ENCODE assay signal across 7 cellular contexts in the genomic region with DNA sequence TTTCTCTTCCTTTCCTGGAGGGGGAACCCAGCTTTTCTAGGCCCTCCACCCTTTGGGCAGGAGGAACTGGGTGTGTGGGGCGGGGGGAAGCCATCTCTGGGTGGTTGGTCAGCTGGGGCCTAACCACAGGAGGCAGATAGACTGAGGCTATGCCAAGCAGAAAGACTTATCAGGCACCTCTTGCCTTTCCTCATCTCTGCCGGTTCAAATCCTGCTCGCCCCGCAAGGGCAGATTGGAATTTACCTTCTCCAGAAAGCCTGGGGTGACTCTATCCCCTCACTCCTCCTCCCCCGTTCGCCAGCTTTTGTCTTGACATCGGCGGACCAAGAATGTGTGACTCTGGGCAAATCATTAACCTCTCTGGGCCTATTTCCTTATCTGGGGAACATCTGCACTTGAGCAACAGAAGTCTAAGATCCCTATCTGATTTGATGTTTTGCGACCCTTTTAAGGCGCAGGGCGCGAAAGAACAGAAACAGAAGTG. TPM values are rescaled to one million over a fixed set of nuclear protein-coding genes. Genes with fewer than 3 reads are reported as not detected.
DNase-seq lines count a peak whose midpoint lies in the region; ATAC-seq and TF ChIP-seq lines count a peak whose summit lies in the region.

No MANE protein-coding gene starts in this region.

- H3K4me3 ChIP-seq in GM08714 (ENCODE audit: low read length), result peak overlapping the region; percentile 85
- peak overlapping the region; percentile 87 to 95 (median 95) for H3K4me3 ChIP-seq in liver (ENCODE audit: low read depth in 1 of 3, low read length in 3 of 3)

- no peak for TF ChIP-seq CTCF in liver (IDR thresholded peaks at IDR 0.05; ENCODE audit: low read depth, low read length, missing input control)

- peaks cover 3 to 26% (median 13%) of the 10 kb centered on the region in 4 donors for H3K4me1 ChIP-seq in liver (ENCODE audit: control insufficient read depth in 4 of 4, insufficient read depth in 4 of 4, low read length in 3 of 4)

- H3K36me3 Mint-ChIP-seq in T-helper 2 cell treated with Interferon-gamma antibody and Interleukin-4, amounts not matched to agents 5 μg/mL and 100 μg/mL, for 36 hours (ENCODE audit: low read depth), result peaks cover 33% of the 10 kb centered on the region
- H3K36me3 Mint-ChIP-seq in central memory CD8-positive, alpha-beta T cell (ENCODE audit: insufficient read depth), result peaks cover 23% of the 10 kb centered on the region

- no peaks in the 10 kb centered on the region for H3K9me3 ChIP-seq in liver (ENCODE audit: control insufficient read depth in 4 of 4, low read length in 3 of 4)

- WGBS in liver, result under 1% methylated on average over 12 of the region's 12 CpGs

- H3K9me3 Mint-ChIP-seq in T-helper 2 cell treated with Interferon-gamma antibody and Interleukin-4, amounts not matched to agents 5 μg/mL and 100 μg/mL, for 36 hours, result peaks cover under 1% of the 10 kb centered on the region
- H3K9me3 Mint-ChIP-seq in central memory CD8-positive, alpha-beta T cell, result no peaks in the 10 kb centered on the region

- H3K9ac ChIP-seq in liver (ENCODE audit: low read depth in 1 of 2, low read length in 2 of 2), result peak overlapping the region; percentile 84 to 95

- TF ChIP-seq RAD21 in liver (IDR thresholded peaks at IDR 0.05), result no peak

- peak overlapping the region; percentile 100 for H3K27ac Mint-ChIP-seq in T-helper 2 cell treated with Interferon-gamma antibody and Interleukin-4, amounts not matched to agents 5 μg/mL and 100 μg/mL, for 36 hours
- H3K27ac Mint-ChIP-seq in central memory CD8-positive, alpha-beta T cell (ENCODE audit: low read depth), result peak overlapping the region; percentile 100

- peak overlapping the region; percentile 92 to 97 for H3K27ac ChIP-seq in liver (ENCODE audit: low read depth in 1 of 2, low read length in 2 of 2)

- peaks cover 58% of the 10 kb centered on the region for H3K4me1 Mint-ChIP-seq in T-helper 2 cell treated with Interferon-gamma antibody and Interleukin-4, amounts not matched to agents 5 μg/mL and 100 μg/mL, for 36 hours (ENCODE audit: low read depth)
- H3K4me1 Mint-ChIP-seq in central memory CD8-positive, alpha-beta T cell, result peaks cover 54% of the 10 kb centered on the region

- H3K27me3 Mint-ChIP-seq in T-helper 2 cell treated with Interferon-gamma antibody and Interleukin-4, amounts not matched to agents 5 μg/mL and 100 μg/mL, for 36 hours (ENCODE audit: low read depth), result peaks cover 3% of the 10 kb centered on the region
- no peaks in the 10 kb centered on the region for H3K27me3 Mint-ChIP-seq in central memory CD8-positive, alpha-beta T cell

- peak; percentile 27 for ATAC-seq in GM21717 (IDR thresholded peaks at IDR 0.05; ENCODE audit: unreplicated experiment)
- peak; percentile 22 for ATAC-seq in central memory CD8-positive, alpha-beta T cell (replicated peaks; ENCODE audit: extremely low read depth, poor library complexity, severe bottlenecking)

- DNase-seq in HuH-7 (ENCODE audit: low spot score), result peak; percentile 54
- DNase-seq in T-helper 2 cell treated with Interferon-gamma antibody and Interleukin-4, amounts not matched to agents 5 μg/mL and 100 μg/mL, for 36 hours (ENCODE audit: low spot score), result peak; percentile 42
- DNase-seq in central memory CD8-positive, alpha-beta T cell (ENCODE audit: low spot score in 2 of 2), result peak in 1 of 2 donors; percentile 14
- peak; percentile 59 for DNase-seq in stimulated activated CD8-positive, alpha-beta memory T cell treated with anti-CD3 and anti-CD28 coated beads, Interleukin-4, amount 100 ng/mL, for 48 hours

- H3K27me3 ChIP-seq in liver (ENCODE audit: control insufficient read depth in 4 of 4, insufficient read depth in 4 of 4, low read length in 3 of 4), result no peaks in the 10 kb centered on the region

- H3K36me3 ChIP-seq in liver (ENCODE audit: control insufficient read depth in 4 of 4, insufficient read depth in 3 of 4, low read depth in 1 of 4, low read length in 3 of 4), result no peaks in the 10 kb centered on the region

- H3K4me3 Mint-ChIP-seq in T-helper 2 cell treated with Interferon-gamma antibody and Interleukin-4, amounts not matched to agents 5 μg/mL and 100 μg/mL, for 36 hours, result peak overlapping the region; percentile 100
- peak overlapping the region; percentile 99 for H3K4me3 Mint-ChIP-seq in central memory CD8-positive, alpha-beta T cell

TF ChIP-seq in liver, 16 proteins besides CTCF, POLR2A, EP300 and RAD21:
- TF ChIP-seq YY1 (IDR thresholded peaks at IDR 0.05), result no peak
- TF ChIP-seq, protein P1, sequence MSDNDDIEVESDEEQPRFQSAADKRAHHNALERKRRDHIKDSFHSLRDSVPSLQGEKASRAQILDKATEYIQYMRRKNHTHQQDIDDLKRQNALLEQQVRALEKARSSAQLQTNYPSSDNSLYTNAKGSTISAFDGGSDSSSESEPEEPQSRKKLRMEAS (IDR thresholded peaks at IDR 0.05), result no peak
- no peak for TF ChIP-seq TAF1 (conservative IDR thresholded peaks at IDR 0.05)
- no peak for TF ChIP-seq JUND (IDR thresholded peaks at IDR 0.05)
- no peak for TF ChIP-seq RXRA (IDR thresholded peaks at IDR 0.05)
- TF ChIP-seq GABPA (IDR thresholded peaks at IDR 0.05 in 1 of 2, conservative IDR thresholded peaks at IDR 0.05 in 1 of 2), result no peak
- no peak for TF ChIP-seq SP1 (IDR thresholded peaks at IDR 0.05)
- TF ChIP-seq HNF4G (IDR thresholded peaks at IDR 0.05), result no peak
- no peak for TF ChIP-seq FOXA2 (IDR thresholded peaks at IDR 0.05)
- no peak for TF ChIP-seq REST (IDR thresholded peaks at IDR 0.05)
- no peak for TF ChIP-seq EGR1 (IDR thresholded peaks at IDR 0.05; ENCODE audit: low read depth in 2 of 2)
- no peak for TF ChIP-seq NR2F2 (IDR thresholded peaks at IDR 0.05)
- TF ChIP-seq, protein P2, sequence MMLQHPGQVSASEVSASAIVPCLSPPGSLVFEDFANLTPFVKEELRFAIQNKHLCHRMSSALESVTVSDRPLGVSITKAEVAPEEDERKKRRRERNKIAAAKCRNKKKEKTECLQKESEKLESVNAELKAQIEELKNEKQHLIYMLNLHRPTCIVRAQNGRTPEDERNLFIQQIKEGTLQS (IDR thresholded peaks at IDR 0.05), result no peak
- TF ChIP-seq FOXA1 (IDR thresholded peaks at IDR 0.05), result no peak
- no peak for TF ChIP-seq HNF4A (conservative IDR thresholded peaks at IDR 0.05)
- TF ChIP-seq, protein P3, sequence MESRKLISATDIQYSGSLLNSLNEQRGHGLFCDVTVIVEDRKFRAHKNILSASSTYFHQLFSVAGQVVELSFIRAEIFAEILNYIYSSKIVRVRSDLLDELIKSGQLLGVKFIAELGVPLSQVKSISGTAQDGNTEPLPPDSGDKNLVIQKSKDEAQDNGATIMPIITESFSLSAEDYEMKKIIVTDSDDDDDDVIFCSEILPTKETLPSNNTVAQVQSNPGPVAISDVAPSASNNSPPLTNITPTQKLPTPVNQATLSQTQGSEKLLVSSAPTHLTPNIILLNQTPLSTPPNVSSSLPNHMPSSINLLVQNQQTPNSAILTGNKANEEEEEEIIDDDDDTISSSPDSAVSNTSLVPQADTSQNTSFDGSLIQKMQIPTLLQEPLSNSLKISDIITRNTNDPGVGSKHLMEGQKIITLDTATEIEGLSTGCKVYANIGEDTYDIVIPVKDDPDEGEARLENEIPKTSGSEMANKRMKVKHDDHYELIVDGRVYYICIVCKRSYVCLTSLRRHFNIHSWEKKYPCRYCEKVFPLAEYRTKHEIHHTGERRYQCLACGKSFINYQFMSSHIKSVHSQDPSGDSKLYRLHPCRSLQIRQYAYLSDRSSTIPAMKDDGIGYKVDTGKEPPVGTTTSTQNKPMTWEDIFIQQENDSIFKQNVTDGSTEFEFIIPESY (IDR thresholded peaks at IDR 0.05), result no peak

RNA-seq across cellular contexts. Expression of gene GARS1, which starts 0.6 kb away (rescaled TPM):
- 10 to 100 TPM; 62.6 to 73.1 TPM for total RNA-seq in liver
- 10 to 100 TPM; 43.3 to 73.6 TPM for polyA plus RNA-seq in liver
